ENCODE assay signal across 17 cellular contexts in the genomic region with DNA sequence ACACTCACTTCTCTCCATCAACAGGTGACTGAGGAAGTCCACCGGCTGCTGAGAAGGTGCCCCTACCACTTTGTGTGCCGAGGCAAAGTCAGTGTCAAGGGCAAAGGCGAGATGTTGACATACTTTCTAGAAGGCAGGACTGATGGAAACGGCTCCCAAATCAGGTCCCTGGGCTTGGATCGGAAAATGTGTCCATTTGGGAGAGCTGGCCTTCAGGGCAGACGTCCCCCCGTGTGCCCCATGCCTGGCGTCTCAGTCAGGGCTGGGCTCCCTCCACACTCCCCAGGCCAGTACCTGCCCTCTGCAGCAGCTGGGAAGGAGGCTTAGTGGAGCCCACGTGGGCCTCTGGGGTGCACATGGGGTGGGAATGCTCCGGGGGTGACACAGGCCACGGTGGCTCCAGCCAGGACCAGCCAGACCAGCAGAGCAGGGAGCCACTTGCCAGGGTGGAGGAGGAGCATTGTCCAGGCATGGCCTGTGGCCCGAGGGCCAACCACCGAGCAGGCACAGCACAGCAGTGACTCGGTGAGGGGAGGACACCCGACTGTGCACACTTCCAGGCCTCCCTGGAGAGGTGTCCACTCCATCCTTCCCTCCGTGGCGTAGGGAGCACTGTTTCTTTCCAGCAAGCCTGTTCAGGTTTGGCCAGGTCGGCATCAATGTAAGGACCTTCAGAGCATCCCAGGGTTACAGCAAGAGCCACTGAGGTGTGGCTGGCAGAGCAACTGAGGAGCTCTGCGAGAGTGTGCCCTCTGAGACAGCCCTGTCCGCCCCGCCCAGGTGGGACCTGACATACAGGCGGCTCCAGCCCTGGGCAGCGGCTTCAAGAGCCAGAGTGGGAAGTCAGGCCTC.
"Had no signal": no experiment of that assay in that cellular context is flagged by ENCODE, and none has a peak within 500 bp of the region (broad histone marks: within the 10 kb centered on the region; RNA-seq: fewer than 3 reads in every experiment).

No MANE protein-coding gene starts in this region.

- H3K4me3 Mint-ChIP-seq: activated CD4-positive, alpha-beta memory T cell treated with anti-CD3 and anti-CD28 coated beads for 36 hours; activated T-helper 1 cell treated with anti-CD3 and anti-CD28 coated beads, Interleukin-12 subunit alpha, Interleukin-12 subunit beta, Interleukin-2, Interleukin-4 antibody, amounts not matched to agents 30 ng/mL and 10 ng/mL and 1 ng/mL, durations not matched to agents 14 hours and 24 hours and 36 hours; central memory CD8-positive, alpha-beta T cell; natural killer cell treated with Interleukin-12 subunit alpha and Interleukin-12 subunit beta and Interleukin-15 and Interleukin-18, amount 100 ng/mL, for 72 hours had no signal

- H3K27ac ChIP-seq: brain microvascular endothelial cell, foreskin keratinocyte had no signal

- H3K36me3 Mint-ChIP-seq: activated CD4-positive, alpha-beta memory T cell treated with anti-CD3 and anti-CD28 coated beads for 36 hours; natural killer cell treated with Interleukin-12 subunit alpha and Interleukin-12 subunit beta and Interleukin-15 and Interleukin-18, amount 100 ng/mL, for 72 hours had no signal

- H3K4me1 ChIP-seq: foreskin keratinocyte had no signal

- H3K9me3 Mint-ChIP-seq: activated CD4-positive, alpha-beta memory T cell treated with anti-CD3 and anti-CD28 coated beads for 36 hours; activated T-helper 1 cell treated with anti-CD3 and anti-CD28 coated beads, Interleukin-12 subunit alpha, Interleukin-12 subunit beta, Interleukin-2, Interleukin-4 antibody, amounts not matched to agents 30 ng/mL and 10 ng/mL and 1 ng/mL, durations not matched to agents 14 hours and 24 hours and 36 hours; central memory CD8-positive, alpha-beta T cell; natural killer cell treated with Interleukin-12 subunit alpha and Interleukin-12 subunit beta and Interleukin-15 and Interleukin-18, amount 100 ng/mL, for 72 hours had no signal

- ATAC-seq: foreskin keratinocyte; natural killer cell treated with Interleukin-12 subunit alpha and Interleukin-12 subunit beta and Interleukin-15 and Interleukin-18, amount 100 ng/mL, for 72 hours; stimulated activated naive CD8-positive, alpha-beta T cell treated with anti-CD3 and anti-CD28 coated beads, Interleukin-15, Interleukin-2, amounts not matched to agents 100 U/mL and 50 U/mL, for 24 hours had no signal

- H3K4me1 Mint-ChIP-seq: central memory CD8-positive, alpha-beta T cell had no signal

- H3K27me3 Mint-ChIP-seq: activated CD4-positive, alpha-beta memory T cell treated with anti-CD3 and anti-CD28 coated beads for 36 hours; natural killer cell treated with Interleukin-12 subunit alpha and Interleukin-12 subunit beta and Interleukin-15 and Interleukin-18, amount 100 ng/mL, for 72 hours had no signal

- DNase-seq: activated CD4-positive, alpha-beta memory T cell treated with anti-CD3 and anti-CD28 coated beads for 36 hours; activated CD4-positive, alpha-beta T cell treated with anti-CD3 and anti-CD28 coated beads for 1 hour; activated CD8-positive, alpha-beta memory T cell treated with anti-CD3 and anti-CD28 coated beads, Interleukin-2, amount 50 U/mL, for 48 hours; anterior cingulate cortex; brain microvascular endothelial cell; effector CD8-positive, alpha-beta T cell; foreskin keratinocyte; glutamatergic neuron; kidney glomerular epithelial cell; stimulated activated CD4-positive, alpha-beta T cell treated with anti-CD3 and anti-CD28 coated beads, Interleukin-4, amount 100 ng/mL, for 4 hours; stimulated activated CD8-positive, alpha-beta memory T cell treated with anti-CD3 and anti-CD28 coated beads, Interleukin-4, amount 100 ng/mL, for 48 hours; stimulated activated naive CD8-positive, alpha-beta T cell treated with anti-CD3 and anti-CD28 coated beads, Interleukin-15, Interleukin-2, amounts not matched to agents 100 U/mL and 50 U/mL, for 24 hours; T-helper 9 cell; trophoblast cell had no signal

- H3K27ac Mint-ChIP-seq: activated CD4-positive, alpha-beta memory T cell treated with anti-CD3 and anti-CD28 coated beads for 36 hours; activated T-helper 1 cell treated with anti-CD3 and anti-CD28 coated beads, Interleukin-12 subunit alpha, Interleukin-12 subunit beta, Interleukin-2, Interleukin-4 antibody, amounts not matched to agents 30 ng/mL and 10 ng/mL and 1 ng/mL, durations not matched to agents 14 hours and 24 hours and 36 hours; natural killer cell treated with Interleukin-12 subunit alpha and Interleukin-12 subunit beta and Interleukin-15 and Interleukin-18, amount 100 ng/mL, for 72 hours had no signal

- H3K36me3 ChIP-seq: brain microvascular endothelial cell had no signal

- H3K27me3 ChIP-seq: brain microvascular endothelial cell had no signal
